1 cellular context compared by ENCODE assay signal in genomic region chr12:54977857-54978256, GRCh38.
TF ChIP-seq lines count a peak whose summit lies in the region.

No MANE protein-coding gene starts in this region.

TF ChIP-seq in K562, 482 proteins besides CTCF, POLR2A, EP300 and RAD21 (continued from another document):
- TF ChIP-seq VEZF1 (CRISPR knock-in tag; IDR thresholded peaks at IDR 0.05) = no peak
- no peak for TF ChIP-seq ZNF785 (CRISPR knock-in tag; IDR thresholded peaks at IDR 0.05)
- TF ChIP-seq SRSF3 (IDR thresholded peaks at IDR 0.05; ENCODE audit: insufficient read depth, low read length) = no peak
- TF ChIP-seq HMGN3 (IDR thresholded peaks at IDR 0.05; ENCODE audit: borderline replicate concordance, extremely low read depth, insufficient read length, low read depth, low read length) = no peak
- peak; percentile 52 for TF ChIP-seq CCNT2 (IDR thresholded peaks at IDR 0.05; ENCODE audit: borderline replicate concordance, extremely low read depth, insufficient read length, low read depth, low read length)
- TF ChIP-seq, protein P1, sequence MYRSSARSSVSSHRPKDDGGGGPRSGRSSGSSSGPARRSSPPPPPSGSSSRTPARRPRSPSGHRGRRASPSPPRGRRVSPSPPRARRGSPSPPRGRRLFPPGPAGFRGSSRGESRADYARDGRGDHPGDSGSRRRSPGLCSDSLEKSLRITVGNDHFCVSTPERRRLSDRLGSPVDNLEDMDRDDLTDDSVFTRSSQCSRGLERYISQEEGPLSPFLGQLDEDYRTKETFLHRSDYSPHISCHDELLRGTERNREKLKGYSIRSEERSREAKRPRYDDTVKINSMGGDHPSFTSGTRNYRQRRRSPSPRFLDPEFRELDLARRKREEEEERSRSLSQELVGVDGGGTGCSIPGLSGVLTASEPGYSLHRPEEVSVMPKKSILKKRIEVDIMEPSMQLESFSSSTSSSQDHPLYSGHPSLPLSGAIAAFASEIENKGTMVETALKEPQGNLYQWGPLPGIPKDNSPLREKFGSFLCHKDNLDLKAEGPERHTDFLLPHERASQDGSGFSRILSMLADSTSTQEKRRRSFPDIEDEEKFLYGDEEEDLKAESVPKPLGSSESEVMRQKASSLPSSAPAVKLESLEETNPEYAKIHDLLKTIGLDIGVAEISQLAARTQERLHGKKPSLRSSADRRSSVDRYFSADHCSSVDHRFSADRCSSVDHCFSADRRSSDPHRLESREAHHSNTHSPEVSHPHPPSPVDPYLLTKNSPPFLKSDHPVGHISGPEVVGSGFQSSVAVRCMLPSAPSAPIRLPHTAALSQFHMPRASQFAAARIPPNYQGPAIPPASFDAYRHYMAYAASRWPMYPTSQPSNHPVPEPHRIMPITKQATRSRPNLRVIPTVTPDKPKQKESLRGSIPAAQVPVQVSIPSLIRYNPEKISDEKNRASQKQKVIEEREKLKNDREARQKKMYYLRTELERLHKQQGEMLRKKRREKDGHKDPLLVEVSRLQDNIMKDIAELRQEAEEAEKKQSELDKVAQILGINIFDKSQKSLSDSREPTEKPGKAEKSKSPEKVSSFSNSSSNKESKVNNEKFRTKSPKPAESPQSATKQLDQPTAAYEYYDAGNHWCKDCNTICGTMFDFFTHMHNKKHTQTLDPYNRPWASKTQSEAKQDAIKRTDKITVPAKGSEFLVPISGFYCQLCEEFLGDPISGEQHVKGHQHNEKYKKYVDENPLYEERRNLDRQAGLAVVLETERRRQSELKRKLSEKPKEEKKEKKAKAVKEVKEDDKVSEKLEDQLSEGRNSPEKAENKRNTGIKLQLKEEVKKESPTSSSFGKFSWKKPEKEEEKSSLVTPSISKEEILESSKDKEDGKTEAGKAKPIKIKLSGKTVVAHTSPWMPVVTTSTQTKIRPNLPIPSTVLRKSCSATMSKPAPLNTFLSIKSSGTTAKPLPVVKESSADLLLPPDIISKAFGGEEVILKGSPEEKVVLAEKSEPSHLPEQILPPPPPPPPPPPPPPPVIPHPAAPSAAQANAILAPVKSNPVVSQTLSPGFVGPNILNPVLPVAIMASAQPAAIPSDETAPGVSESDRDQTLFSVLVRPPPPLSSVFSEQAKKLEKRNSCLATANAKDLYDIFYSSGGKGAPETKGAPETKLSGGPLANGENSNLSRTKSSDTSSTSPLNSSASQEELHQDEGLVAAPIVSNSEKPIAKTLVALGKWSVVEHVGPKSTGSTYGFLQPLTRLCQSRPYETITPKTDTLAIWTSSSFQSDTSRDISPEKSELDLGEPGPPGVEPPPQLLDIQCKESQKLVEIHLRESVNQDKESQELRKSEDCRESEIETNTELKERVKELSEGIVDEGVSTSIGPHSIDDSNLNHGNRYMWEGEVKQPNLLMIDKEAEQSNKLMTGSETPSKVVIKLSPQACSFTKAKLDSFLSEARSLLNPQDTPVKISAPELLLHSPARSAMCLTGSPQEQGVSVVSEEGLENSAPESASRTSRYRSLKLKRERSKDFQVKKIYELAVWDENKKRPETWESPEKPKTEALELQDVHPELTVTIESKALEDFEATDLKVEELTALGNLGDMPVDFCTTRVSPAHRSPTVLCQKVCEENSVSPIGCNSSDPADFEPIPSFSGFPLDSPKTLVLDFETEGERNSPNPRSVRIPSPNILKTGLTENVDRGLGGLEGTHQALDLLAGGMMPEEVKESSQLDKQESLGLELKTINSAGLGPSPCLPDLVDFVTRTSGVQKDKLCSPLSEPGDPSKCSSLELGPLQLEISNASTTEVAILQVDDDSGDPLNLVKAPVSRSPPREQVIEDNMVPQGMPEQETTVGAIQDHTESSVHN (IDR thresholded peaks at IDR 0.05; ENCODE audit: borderline replicate concordance in 1 of 2, low read depth in 1 of 2) = no peak
- TF ChIP-seq RBBP5 (IDR thresholded peaks at IDR 0.05; ENCODE audit: borderline replicate concordance, insufficient read depth, low read length, poor library complexity, severe bottlenecking) = no peak
- TF ChIP-seq MIER1 (IDR thresholded peaks at IDR 0.05; ENCODE audit: low read depth) = peak; percentile 81; the same call in 1 of the 2 replicates
- no peak for TF ChIP-seq ZNF639 (CRISPR knock-in tag; conservative IDR thresholded peaks at IDR 0.05 in 1 of 2, IDR thresholded peaks at IDR 0.05 in 1 of 2)
- no peak for TF ChIP-seq ZNF146 (CRISPR knock-in tag; IDR thresholded peaks at IDR 0.05; ENCODE audit: unreplicated experiment)
- TF ChIP-seq CBFA2T2 (conservative IDR thresholded peaks at IDR 0.05) = 0 out of 2 replicates have a peak, but pooled peaks have one; percentile 9
- TF ChIP-seq ZNF778 (CRISPR knock-in tag; IDR thresholded peaks at IDR 0.05) = no peak
- TF ChIP-seq HNRNPH1 (optimal IDR thresholded peaks at IDR 0.05; ENCODE audit: low read depth, low read length) = no peak
- no peak for TF ChIP-seq MCM7 (IDR thresholded peaks at IDR 0.05)
- no peak for TF ChIP-seq NBN (IDR thresholded peaks at IDR 0.05; ENCODE audit: low read depth)
- TF ChIP-seq PRDM10 (IDR thresholded peaks at IDR 0.05; ENCODE audit: partially characterized antibody) = no peak
- TF ChIP-seq SOX6 (IDR thresholded peaks at IDR 0.05) = peak; percentile 82
- TF ChIP-seq CBFA2T3 (IDR thresholded peaks at IDR 0.05) = peak; percentile 56
- TF ChIP-seq ZNF133 (CRISPR knock-in tag; IDR thresholded peaks at IDR 0.05) = no peak
- TF ChIP-seq NELFE (IDR thresholded peaks at IDR 0.05; ENCODE audit: insufficient read depth, insufficient read length) = no peak
- TF ChIP-seq, protein P2, sequence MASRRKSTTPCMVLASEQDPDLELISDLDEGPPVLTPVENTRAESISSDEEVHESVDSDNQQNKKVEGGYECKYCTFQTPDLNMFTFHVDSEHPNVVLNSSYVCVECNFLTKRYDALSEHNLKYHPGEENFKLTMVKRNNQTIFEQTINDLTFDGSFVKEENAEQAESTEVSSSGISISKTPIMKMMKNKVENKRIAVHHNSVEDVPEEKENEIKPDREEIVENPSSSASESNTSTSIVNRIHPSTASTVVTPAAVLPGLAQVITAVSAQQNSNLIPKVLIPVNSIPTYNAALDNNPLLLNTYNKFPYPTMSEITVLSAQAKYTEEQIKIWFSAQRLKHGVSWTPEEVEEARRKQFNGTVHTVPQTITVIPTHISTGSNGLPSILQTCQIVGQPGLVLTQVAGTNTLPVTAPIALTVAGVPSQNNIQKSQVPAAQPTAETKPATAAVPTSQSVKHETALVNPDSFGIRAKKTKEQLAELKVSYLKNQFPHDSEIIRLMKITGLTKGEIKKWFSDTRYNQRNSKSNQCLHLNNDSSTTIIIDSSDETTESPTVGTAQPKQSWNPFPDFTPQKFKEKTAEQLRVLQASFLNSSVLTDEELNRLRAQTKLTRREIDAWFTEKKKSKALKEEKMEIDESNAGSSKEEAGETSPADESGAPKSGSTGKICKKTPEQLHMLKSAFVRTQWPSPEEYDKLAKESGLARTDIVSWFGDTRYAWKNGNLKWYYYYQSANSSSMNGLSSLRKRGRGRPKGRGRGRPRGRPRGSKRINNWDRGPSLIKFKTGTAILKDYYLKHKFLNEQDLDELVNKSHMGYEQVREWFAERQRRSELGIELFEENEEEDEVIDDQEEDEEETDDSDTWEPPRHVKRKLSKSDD (conservative IDR thresholded peaks at IDR 0.05; ENCODE audit: low read length) = no peak
- no peak for TF ChIP-seq MEIS2 (IDR thresholded peaks at IDR 0.05; ENCODE audit: partially characterized antibody)
- TF ChIP-seq FIP1L1 (IDR thresholded peaks at IDR 0.05; ENCODE audit: low read depth, low read length, poor library complexity, severe bottlenecking) = no peak
